9 cellular contexts compared by ENCODE assay signal in genomic region chr11:99739464-99740089, GRCh38.
DNase-seq lines count a peak whose midpoint lies in the region; ATAC-seq and TF ChIP-seq lines count a peak whose summit lies in the region.
"Had no signal": no experiment of that assay in that cellular context is flagged by ENCODE, and none has a peak within 500 bp of the region (broad histone marks: within the 10 kb centered on the region; RNA-seq: fewer than 3 reads in every experiment).

No MANE protein-coding gene starts in this region.

- H3K23me2 ChIP-seq in H9 (ENCODE audit: insufficient read length, low read depth, low read length, poor library complexity, severe bottlenecking) = no peaks in the 10 kb centered on the region

- no peaks in the 10 kb centered on the region for H3K4me1 ChIP-seq in H9 (ENCODE audit: insufficient read depth, low read length)
- no peaks in the 10 kb centered on the region for H3K4me1 ChIP-seq in neural progenitor cell

- TF ChIP-seq CTCF in H9 (conservative IDR thresholded peaks at IDR 0.05) = peak; percentile 82
- peak; percentile 95 for TF ChIP-seq CTCF in chondrocyte (IDR thresholded peaks at IDR 0.05)
- peak; percentile 81 for TF ChIP-seq CTCF in neural progenitor cell (IDR thresholded peaks at IDR 0.05)

- POLR2A ChIA-PET in T-cell (lab: Charles Lee) = no interaction called here

- no peak overlapping the region for H3K14ac ChIP-seq in H9 (ENCODE audit: insufficient read depth, low read length)

- ATAC-seq in T-cell (replicated peaks in 1 of 4) = no peak

- H3K4me2 ChIP-seq in H9 (ENCODE audit: insufficient read depth, insufficient read length, low read length) = no peak overlapping the region
- H3K4me2 ChIP-seq in neural progenitor cell = no peak overlapping the region

- H4K20me1 ChIP-seq in H9 (ENCODE audit: control insufficient read depth, insufficient read depth, insufficient read length) (no peaks in the 10 kb centered on the region), neural progenitor cell (ENCODE audit: low read depth) (no peaks in the 10 kb centered on the region)

- H3T11ph ChIP-seq in H9 (ENCODE audit: low read length) = no peak overlapping the region

- H2AFZ ChIP-seq in H9 (ENCODE audit: low read length) (no peak overlapping the region), neural progenitor cell (replicated peaks) (no peak overlapping the region)

- H3K9me3 ChIP-seq in H9 (ENCODE audit: control insufficient read depth, low read depth, low read length) (no peaks in the 10 kb centered on the region), neural progenitor cell (ENCODE audit: low read depth) (no peaks in the 10 kb centered on the region)

- H2AK5ac ChIP-seq in H9 (ENCODE audit: insufficient read length, low read length) = no peak overlapping the region

- H3K4ac ChIP-seq in H9 (ENCODE audit: low read depth, low read length) = no peak overlapping the region

- CTCF ChIA-PET in T-cell (lab: Charles Lee) = no interaction called here

- H4K8ac ChIP-seq in H9 (replicated peaks; ENCODE audit: insufficient read length, low read depth, low read length) = no peak overlapping the region

- no peak overlapping the region for H2BK12ac ChIP-seq in H9 (ENCODE audit: insufficient read length, low read depth, low read length)

- H3K79me2 ChIP-seq in H9 (ENCODE audit: insufficient read depth, low read length) (no peaks in the 10 kb centered on the region), neural progenitor cell (ENCODE audit: low read depth) (no peaks in the 10 kb centered on the region)

- H4K91ac ChIP-seq in H9 (ENCODE audit: insufficient read length, low read depth, low read length) = no peak overlapping the region

- DNase-seq in AG08396 (ENCODE audit: low spot score) (peak; percentile 14), H9 (no peak), NCI-H69 (lab: John Stamatoyannopoulos, UW) (peak; percentile 68), chondrocyte (ENCODE audit: low spot score) (no peak), neural progenitor cell (ENCODE audit: low spot score) (peak; percentile 59), NCI-H128 (lab: John Stamatoyannopoulos, UW; ENCODE audit: unreplicated experiment) (no peak), T-cell (no peak)
- no peak for DNase-seq in activated T-cell treated with anti-CD3 and anti-CD28 coated beads, Interleukin-2, amount 50 U/mL, for 48 hours

- no peak overlapping the region for H3K4me3 ChIP-seq in neural progenitor cell

- no peak overlapping the region for H4K5ac ChIP-seq in H9 (ENCODE audit: insufficient read length, low read depth, low read length)

- H3F3A ChIP-seq in neural progenitor cell (ENCODE audit: low read depth) = no peaks in the 10 kb centered on the region

- no peak overlapping the region for H2BK15ac ChIP-seq in H9 (ENCODE audit: low read depth, low read length)

- no peaks in the 10 kb centered on the region for H3K36me3 ChIP-seq in neural progenitor cell

- H3K18ac ChIP-seq in H9 (ENCODE audit: insufficient read length, low read depth, low read length) = no peak overlapping the region

- H3K27ac ChIP-seq in H9 (ENCODE audit: insufficient read length, low read depth, low read length) (no peak overlapping the region), neural progenitor cell (no peak overlapping the region)

- no peaks in the 10 kb centered on the region for H3K79me1 ChIP-seq in H9 (ENCODE audit: insufficient read depth, low read depth, low read length, poor library complexity, severe bottlenecking)

- no peak overlapping the region for H2BK20ac ChIP-seq in H9 (ENCODE audit: low read depth, low read length, poor library complexity, severe bottlenecking)

- H3K9me3 Mint-ChIP-seq in H9 = no peaks in the 10 kb centered on the region
- no peaks in the 10 kb centered on the region for H3K9me3 Mint-ChIP-seq in chondrocyte (ENCODE audit: low read depth)
- H3K9me3 Mint-ChIP-seq in neural progenitor cell = no peaks in the 10 kb centered on the region
- peaks cover 4 to 20% (median 10%) of the 10 kb centered on the region in 3 donors for H3K9me3 Mint-ChIP-seq in T-cell
- H3K9me3 Mint-ChIP-seq: dendritic cell treated with granulocyte-macrophage colony-stimulating factor and Interleukin-4, amounts not matched to agents 40 ng/mL and 50 ng/mL, for 4 days had no signal

- no peaks in the 10 kb centered on the region for H3K27me3 ChIP-seq in H9 (ENCODE audit: insufficient read depth, low read length)
- H3K27me3 ChIP-seq in neural progenitor cell = no peaks in the 10 kb centered on the region

- H2BK5ac ChIP-seq in H9 (ENCODE audit: insufficient read length, low read length) = no peak overlapping the region

- H3K27ac Mint-ChIP-seq in H9 (no peak overlapping the region), chondrocyte (ENCODE audit: unreplicated experiment) (no peak overlapping the region), neural progenitor cell (no peak overlapping the region), T-cell (no peak overlapping the region)
- H3K27ac Mint-ChIP-seq: dendritic cell treated with granulocyte-macrophage colony-stimulating factor and Interleukin-4, amounts not matched to agents 40 ng/mL and 50 ng/mL, for 4 days had no signal

- no peak overlapping the region for H3K23ac ChIP-seq in H9 (ENCODE audit: insufficient read length, low read depth, low read length)

- WGBS in H9 (ENCODE audit: extremely low coverage, insufficient read length, low lambda C conversion rate) = 100% methylated on average over 1 of the region's 4 CpGs

- H2BK120ac ChIP-seq in H9 (ENCODE audit: low read depth, low read length, poor library complexity, severe bottlenecking) = no peak overlapping the region

- H3K36me3 Mint-ChIP-seq in H9 (ENCODE audit: insufficient read depth in 1 of 3, low read depth in 3 of 3) (no peaks in the 10 kb centered on the region), chondrocyte (ENCODE audit: low read depth) (no peaks in the 10 kb centered on the region), neural progenitor cell (no peaks in the 10 kb centered on the region), T-cell (no peaks in the 10 kb centered on the region)

- H3K4me1 Mint-ChIP-seq in H9 = peaks cover 0 to 3% of the 10 kb centered on the region in 2 experiments; a peak in 1 of 4 replicates
- peaks cover 2% of the 10 kb centered on the region for H3K4me1 Mint-ChIP-seq in chondrocyte (ENCODE audit: low read depth)
- H3K4me1 Mint-ChIP-seq in neural progenitor cell = no peaks in the 10 kb centered on the region
- no peaks in the 10 kb centered on the region for H3K4me1 Mint-ChIP-seq in T-cell

- no peak overlapping the region for H3K56ac ChIP-seq in H9 (ENCODE audit: insufficient read length, low read depth, low read length)

- H3K9ac ChIP-seq in H9 (ENCODE audit: extremely low read depth, insufficient read length, low read length) (no peak overlapping the region), neural progenitor cell (no peak overlapping the region)

- no peak overlapping the region for H3K4me3 Mint-ChIP-seq in H9
- no peak overlapping the region for H3K4me3 Mint-ChIP-seq in chondrocyte (ENCODE audit: unreplicated experiment)
- no peak overlapping the region for H3K4me3 Mint-ChIP-seq in neural progenitor cell
- H3K4me3 Mint-ChIP-seq in T-cell = no peak overlapping the region
- H3K4me3 Mint-ChIP-seq: dendritic cell treated with granulocyte-macrophage colony-stimulating factor and Interleukin-4, amounts not matched to agents 40 ng/mL and 50 ng/mL, for 4 days had no signal

- no peaks in the 10 kb centered on the region for H3K27me3 Mint-ChIP-seq in H9 (ENCODE audit: low read depth)
- peaks cover 37% of the 10 kb centered on the region for H3K27me3 Mint-ChIP-seq in chondrocyte (ENCODE audit: low read depth)
- H3K27me3 Mint-ChIP-seq in neural progenitor cell (ENCODE audit: insufficient read depth, low read depth) = no peaks in the 10 kb centered on the region
- H3K27me3 Mint-ChIP-seq in T-cell = no peaks in the 10 kb centered on the region
- H3K27me3 Mint-ChIP-seq: dendritic cell treated with granulocyte-macrophage colony-stimulating factor and Interleukin-4, amounts not matched to agents 40 ng/mL and 50 ng/mL, for 4 days had no signal

Comparison
In these comparisons a context has a peak if more than half of its experiments do, and no peak if none do; other contexts are left out.
1. DNase-seq: peak in AG08396 (single experiment), NCI-H69 (single experiment) and neural progenitor cell (single experiment); none in H9 (single experiment), chondrocyte (single experiment), NCI-H128 (single experiment), activated T-cell treated with anti-CD3 and anti-CD28 coated beads, Interleukin-2, amount 50 U/mL, for 48 hours (0 of 2) and T-cell (0 of 34).
2. Peak in every context shown above with its lines, with median percentiles within 50 percentile points of each other: CTCF ChIP-seq.